8 cellular contexts compared by ENCODE assay signal in the genomic region with DNA sequence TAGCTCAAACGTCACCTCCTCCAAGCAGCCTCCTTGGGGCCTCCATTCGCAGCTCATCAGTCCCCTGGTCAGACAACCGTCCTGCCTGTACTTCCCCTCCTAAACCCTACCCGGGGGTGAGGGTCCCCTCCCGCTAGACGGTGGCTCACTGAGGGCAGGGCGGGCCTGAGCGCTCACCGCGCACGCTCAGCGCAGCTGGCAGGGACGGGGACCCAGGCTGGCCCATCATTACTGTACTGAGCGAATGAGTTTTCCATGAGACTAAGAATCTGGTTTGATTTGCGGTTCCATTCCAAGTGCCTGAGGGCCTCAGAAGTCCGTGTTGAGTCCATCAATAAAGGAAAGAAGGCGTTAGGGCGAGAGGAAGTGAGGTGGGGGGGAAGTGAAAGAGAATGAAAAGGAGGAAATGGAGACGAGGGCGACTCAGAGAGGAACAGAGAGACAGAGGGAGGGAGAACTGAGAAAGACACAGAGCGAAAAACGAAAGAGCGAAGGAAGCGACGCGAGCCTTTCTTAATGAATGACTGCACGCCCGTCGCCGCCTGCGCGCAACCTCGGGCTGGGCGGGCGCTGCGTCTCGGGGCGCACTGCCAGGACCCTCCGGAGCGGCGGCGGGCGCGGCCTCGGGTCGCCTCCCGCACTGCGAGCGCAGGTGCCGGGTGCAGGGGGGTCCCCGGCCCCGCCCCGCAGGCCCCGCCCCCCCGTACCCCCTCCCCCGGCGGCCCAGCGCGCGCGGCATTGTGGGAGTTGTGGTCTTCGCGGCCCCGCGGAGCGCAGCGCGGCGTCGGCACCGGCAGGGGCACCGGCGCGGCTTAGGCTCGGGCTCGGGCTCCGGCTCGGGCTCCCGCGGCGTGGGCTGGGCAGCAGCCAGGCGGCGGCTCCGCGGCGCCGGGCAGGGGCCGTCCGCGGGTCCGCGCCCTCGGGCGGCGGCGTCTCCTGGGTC.
DNase-seq lines count a peak whose midpoint lies in the region; ATAC-seq lines count a peak whose summit lies in the region.

A gene with protein sequence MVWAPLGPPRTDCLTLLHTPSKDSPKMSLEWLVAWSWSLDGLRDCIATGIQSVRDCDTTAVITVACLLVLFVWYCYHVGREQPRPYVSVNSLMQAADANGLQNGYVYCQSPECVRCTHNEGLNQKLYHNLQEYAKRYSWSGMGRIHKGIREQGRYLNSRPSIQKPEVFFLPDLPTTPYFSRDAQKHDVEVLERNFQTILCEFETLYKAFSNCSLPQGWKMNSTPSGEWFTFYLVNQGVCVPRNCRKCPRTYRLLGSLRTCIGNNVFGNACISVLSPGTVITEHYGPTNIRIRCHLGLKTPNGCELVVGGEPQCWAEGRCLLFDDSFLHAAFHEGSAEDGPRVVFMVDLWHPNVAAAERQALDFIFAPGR (plus strand): TSS at position 746 of the 943 bp plus-strand sequence. CDS start 4,356 bp downstream, outside the sequence.

- H3K4me1 ChIP-seq in duodenal mucosa (ENCODE audit: control insufficient read depth in 1 of 2, insufficient read depth in 2 of 2, low read length in 2 of 2): peaks cover 17 to 23% of the 10 kb centered on the region in 2 donors

- H3K27me3 ChIP-seq in duodenal mucosa (ENCODE audit: control insufficient read depth in 1 of 2, insufficient read depth in 2 of 2, low read length in 2 of 2): no peaks in the 10 kb centered on the region

- H3K27ac ChIP-seq in duodenal mucosa (ENCODE audit: low read depth, low read length): peak within 1 kb of the TSS; percentile 76

- peak; percentile 73 for ATAC-seq in GM19025 (IDR thresholded peaks at IDR 0.05; ENCODE audit: low read depth, unreplicated experiment)
- ATAC-seq in HG03175 (IDR thresholded peaks at IDR 0.05; ENCODE audit: unreplicated experiment): peak; percentile 79

- no peaks in the 10 kb centered on the region for H3K9me3 ChIP-seq in duodenal mucosa (ENCODE audit: control insufficient read depth in 1 of 2, low read length in 2 of 2)

- DNase-seq in AG20443 (ENCODE audit: low spot score) (peak; percentile 90), NCI-H748 (lab: John Stamatoyannopoulos, UW; ENCODE audit: unreplicated experiment) (peak; percentile 74), medulla oblongata (ENCODE audit: extremely low spot score) (peak; percentile 76)
- peak; percentile 70 to 75 for DNase-seq in activated CD4-positive, alpha-beta T cell treated with anti-CD3 and anti-CD28 coated beads, Interleukin-2, amount 50 U/mL, for 48 hours
- peak; percentile 61 to 65 (median 65) for DNase-seq in stimulated activated CD4-positive, alpha-beta T cell treated with anti-CD3 and anti-CD28 coated beads, TNF-alpha, amount 100 ng/mL, for 4 hours (ENCODE audit: low read depth in 3 of 3)

- H3K9ac ChIP-seq in duodenal mucosa (ENCODE audit: low read depth in 1 of 2, low read length in 2 of 2): peak within 1 kb of the TSS; percentile 48 to 64

- H3K36me3 ChIP-seq in duodenal mucosa (ENCODE audit: control insufficient read depth in 1 of 2, insufficient read depth in 2 of 2, low read length in 2 of 2): peaks cover 0 to 4% of the 10 kb centered on the region in 2 donors

- peak within 1 kb of the TSS; percentile 67 to 83 for H3K4me3 ChIP-seq in duodenal mucosa (ENCODE audit: low read depth in 1 of 2, low read length in 2 of 2)

Comparison
In these comparisons a context has a peak if more than half of its experiments do, and no peak if none do; other contexts are left out.
1. Peak in every context shown above with its lines: DNase-seq, ATAC-seq, H3K4me3 ChIP-seq and H3K27ac ChIP-seq.